ENCODE assay signal across 2 cellular contexts in the genomic region with DNA sequence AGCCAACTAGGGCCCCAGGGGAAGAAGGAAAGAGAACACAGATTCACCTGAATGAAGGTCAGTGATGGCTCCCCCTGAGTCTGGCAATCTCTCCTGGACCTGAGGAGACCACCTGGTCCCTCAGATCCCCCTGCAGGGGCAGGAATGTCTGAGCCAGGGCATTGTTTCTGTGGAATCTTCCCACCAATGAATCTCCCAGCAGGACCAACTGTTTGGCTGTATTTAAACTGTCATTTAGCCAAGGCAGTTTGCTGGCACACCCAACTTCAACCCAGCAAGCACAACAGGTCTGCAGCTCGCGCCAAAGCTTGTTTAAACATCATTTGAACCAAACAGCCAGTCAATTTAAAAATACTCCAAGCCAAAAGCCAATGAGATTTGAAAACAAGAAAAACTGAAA.
TF ChIP-seq lines count a peak whose summit lies in the region.

No MANE protein-coding gene starts in this region.

TF ChIP-seq in IMR-90, 13 proteins besides CTCF, POLR2A, EP300 and RAD21 (continued from another document):
- TF ChIP-seq MXI1 (IDR thresholded peaks at IDR 0.05; ENCODE audit: borderline replicate concordance, low read depth, low read length) (no peak), RCOR1 (IDR thresholded peaks at IDR 0.05; ENCODE audit: insufficient replicate concordance, low read length) (no peak), CHD1 (IDR thresholded peaks at IDR 0.05; ENCODE audit: low read depth, low read length) (no peak), SMC3 (IDR thresholded peaks at IDR 0.05; ENCODE audit: low read depth, low read length) (no peak), CEBPB (IDR thresholded peaks at IDR 0.05; ENCODE audit: low read depth, low read length) (no peak), BHLHE40 (IDR thresholded peaks at IDR 0.05; ENCODE audit: low read depth, low read length) (no peak)
- TF ChIP-seq, protein P1, sequence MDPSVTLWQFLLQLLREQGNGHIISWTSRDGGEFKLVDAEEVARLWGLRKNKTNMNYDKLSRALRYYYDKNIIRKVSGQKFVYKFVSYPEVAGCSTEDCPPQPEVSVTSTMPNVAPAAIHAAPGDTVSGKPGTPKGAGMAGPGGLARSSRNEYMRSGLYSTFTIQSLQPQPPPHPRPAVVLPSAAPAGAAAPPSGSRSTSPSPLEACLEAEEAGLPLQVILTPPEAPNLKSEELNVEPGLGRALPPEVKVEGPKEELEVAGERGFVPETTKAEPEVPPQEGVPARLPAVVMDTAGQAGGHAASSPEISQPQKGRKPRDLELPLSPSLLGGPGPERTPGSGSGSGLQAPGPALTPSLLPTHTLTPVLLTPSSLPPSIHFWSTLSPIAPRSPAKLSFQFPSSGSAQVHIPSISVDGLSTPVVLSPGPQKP (IDR thresholded peaks at IDR 0.05; ENCODE audit: borderline replicate concordance, low read depth, low read length): no peak

TF ChIP-seq in WTC11, 78 proteins besides CTCF, POLR2A, EP300 and RAD21 (continued from another document):
- TF ChIP-seq, protein P2, sequence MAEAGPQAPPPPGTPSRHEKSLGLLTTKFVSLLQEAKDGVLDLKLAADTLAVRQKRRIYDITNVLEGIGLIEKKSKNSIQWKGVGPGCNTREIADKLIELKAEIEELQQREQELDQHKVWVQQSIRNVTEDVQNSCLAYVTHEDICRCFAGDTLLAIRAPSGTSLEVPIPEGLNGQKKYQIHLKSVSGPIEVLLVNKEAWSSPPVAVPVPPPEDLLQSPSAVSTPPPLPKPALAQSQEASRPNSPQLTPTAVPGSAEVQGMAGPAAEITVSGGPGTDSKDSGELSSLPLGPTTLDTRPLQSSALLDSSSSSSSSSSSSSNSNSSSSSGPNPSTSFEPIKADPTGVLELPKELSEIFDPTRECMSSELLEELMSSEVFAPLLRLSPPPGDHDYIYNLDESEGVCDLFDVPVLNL (CRISPR knock-in tag; IDR thresholded peaks at IDR 0.05; ENCODE audit: borderline replicate concordance, low read depth): no peak
TF ChIP-seq in WTC11: peak in this region for 1.
